ENCODE assay signal across 8 cellular contexts in genomic region chr2:66379473-66379872, GRCh38.
"Had no signal": no experiment of that assay in that cellular context is flagged by ENCODE, and none has a peak within 500 bp of the region (broad histone marks: within the 10 kb centered on the region; RNA-seq: fewer than 3 reads in every experiment).

No MANE protein-coding gene starts in this region.

- H3K27ac ChIP-seq: GM23248 had no signal

- H3K9ac ChIP-seq: GM23248 had no signal

- H3K4me3 ChIP-seq: GM23248, HAP-1 had no signal

- H2AFZ ChIP-seq: GM23248 had no signal

- H3K36me3 ChIP-seq: HAP-1 had no signal

- DNase-seq: GM23248, GOT3, H7, HFFc6, Kasumi-1, KG1 had no signal

- H3K9me3 ChIP-seq: HAP-1 had no signal

- ATAC-seq: HCT116 had no signal
